In the genomic region with DNA sequence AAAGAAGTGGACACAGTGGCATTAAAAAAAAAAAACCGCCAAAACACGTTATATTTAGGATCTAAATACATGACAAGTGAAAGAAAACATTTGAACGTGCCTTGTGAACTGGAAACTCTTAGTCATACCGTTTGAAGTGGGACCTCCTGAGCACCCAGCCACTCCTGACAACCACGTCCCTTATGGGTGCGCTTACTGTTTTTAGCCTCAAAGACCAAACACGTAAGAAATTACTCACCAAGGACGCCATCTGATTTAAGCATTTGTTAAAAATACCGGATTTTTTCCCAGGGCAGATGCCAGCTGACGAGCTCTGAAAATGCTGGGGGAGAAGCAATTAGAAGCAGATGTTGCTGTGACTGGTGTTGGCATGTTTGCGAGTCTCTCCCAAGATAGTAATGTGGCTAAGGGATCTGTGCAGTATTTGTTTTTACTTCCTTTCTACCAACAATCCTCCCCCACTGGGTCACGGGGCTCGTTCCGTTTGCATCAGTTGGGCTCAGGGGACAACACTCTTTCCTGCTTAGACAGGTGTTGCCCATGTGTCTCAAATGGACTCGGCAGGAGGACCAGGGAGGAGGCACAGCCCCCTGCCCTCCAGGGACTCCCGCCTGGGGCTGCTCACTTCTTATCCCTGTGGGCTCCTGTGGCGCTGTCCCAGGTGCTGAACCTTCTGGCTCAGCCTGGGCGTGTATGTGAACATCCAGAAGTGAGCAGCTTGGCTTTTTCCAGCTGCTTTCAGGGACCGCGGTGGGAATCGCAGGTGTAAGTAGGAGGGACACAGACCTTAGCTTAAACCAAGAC, we compare ENCODE assay signal across 1 cellular context.
A peak's percentile ranks its signal among the peaks of the same experiment; 100 is the strongest.
TF ChIP-seq lines count a peak whose summit lies in the region.

No MANE protein-coding gene starts in this region.

TF ChIP-seq in HepG2, 621 proteins besides CTCF, POLR2A, EP300 and RAD21 (continued from another document and continues in another):
- no peak for TF ChIP-seq MXI1 (IDR thresholded peaks at IDR 0.05; ENCODE audit: borderline replicate concordance, low read depth, low read length)
- TF ChIP-seq TRIM24 (CRISPR knock-in tag; IDR thresholded peaks at IDR 0.05), result no peak
- TF ChIP-seq, protein P1, sequence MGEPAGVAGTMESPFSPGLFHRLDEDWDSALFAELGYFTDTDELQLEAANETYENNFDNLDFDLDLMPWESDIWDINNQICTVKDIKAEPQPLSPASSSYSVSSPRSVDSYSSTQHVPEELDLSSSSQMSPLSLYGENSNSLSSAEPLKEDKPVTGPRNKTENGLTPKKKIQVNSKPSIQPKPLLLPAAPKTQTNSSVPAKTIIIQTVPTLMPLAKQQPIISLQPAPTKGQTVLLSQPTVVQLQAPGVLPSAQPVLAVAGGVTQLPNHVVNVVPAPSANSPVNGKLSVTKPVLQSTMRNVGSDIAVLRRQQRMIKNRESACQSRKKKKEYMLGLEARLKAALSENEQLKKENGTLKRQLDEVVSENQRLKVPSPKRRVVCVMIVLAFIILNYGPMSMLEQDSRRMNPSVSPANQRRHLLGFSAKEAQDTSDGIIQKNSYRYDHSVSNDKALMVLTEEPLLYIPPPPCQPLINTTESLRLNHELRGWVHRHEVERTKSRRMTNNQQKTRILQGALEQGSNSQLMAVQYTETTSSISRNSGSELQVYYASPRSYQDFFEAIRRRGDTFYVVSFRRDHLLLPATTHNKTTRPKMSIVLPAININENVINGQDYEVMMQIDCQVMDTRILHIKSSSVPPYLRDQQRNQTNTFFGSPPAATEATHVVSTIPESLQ (CRISPR knock-in tag; conservative IDR thresholded peaks at IDR 0.05), result 0 out of 2 replicates have a peak, but pooled peaks have one; percentile 70
- TF ChIP-seq CHD4 (IDR thresholded peaks at IDR 0.05; ENCODE audit: borderline replicate concordance, low read length), result no peak
- no peak for TF ChIP-seq ZNF550 (CRISPR knock-in tag; IDR thresholded peaks at IDR 0.05; ENCODE audit: borderline replicate concordance)
- no peak for TF ChIP-seq PTBP1 (IDR thresholded peaks at IDR 0.05; ENCODE audit: low read depth, low read length, poor library complexity, severe bottlenecking)
- TF ChIP-seq, protein P2, sequence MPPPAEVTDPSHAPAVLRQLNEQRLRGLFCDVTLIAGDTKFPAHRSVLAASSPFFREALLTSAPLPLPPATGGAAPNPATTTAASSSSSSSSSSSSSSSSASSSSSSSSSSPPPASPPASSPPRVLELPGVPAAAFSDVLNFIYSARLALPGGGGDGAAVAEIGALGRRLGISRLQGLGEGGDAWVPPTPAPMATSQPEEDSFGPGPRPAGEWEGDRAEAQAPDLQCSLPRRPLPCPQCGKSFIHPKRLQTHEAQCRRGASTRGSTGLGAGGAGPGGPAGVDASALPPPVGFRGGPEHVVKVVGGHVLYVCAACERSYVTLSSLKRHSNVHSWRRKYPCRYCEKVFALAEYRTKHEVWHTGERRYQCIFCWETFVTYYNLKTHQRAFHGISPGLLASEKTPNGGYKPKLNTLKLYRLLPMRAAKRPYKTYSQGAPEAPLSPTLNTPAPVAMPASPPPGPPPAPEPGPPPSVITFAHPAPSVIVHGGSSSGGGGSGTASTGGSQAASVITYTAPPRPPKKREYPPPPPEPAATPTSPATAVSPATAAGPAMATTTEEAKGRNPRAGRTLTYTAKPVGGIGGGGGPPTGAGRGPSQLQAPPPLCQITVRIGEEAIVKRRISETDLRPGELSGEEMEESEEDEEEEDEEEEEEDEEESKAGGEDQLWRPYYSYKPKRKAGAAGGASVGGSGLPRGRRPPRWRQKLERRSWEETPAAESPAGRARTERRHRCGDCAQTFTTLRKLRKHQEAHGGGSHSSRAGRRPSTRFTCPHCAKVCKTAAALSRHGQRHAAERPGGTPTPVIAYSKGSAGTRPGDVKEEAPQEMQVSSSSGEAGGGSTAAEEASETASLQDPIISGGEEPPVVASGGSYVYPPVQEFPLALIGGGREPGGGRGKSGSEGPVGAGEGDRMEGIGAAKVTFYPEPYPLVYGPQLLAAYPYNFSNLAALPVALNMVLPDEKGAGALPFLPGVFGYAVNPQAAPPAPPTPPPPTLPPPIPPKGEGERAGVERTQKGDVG (CRISPR knock-in tag; IDR thresholded peaks at IDR 0.05; ENCODE audit: borderline replicate concordance), result no peak
- TF ChIP-seq, protein P3, sequence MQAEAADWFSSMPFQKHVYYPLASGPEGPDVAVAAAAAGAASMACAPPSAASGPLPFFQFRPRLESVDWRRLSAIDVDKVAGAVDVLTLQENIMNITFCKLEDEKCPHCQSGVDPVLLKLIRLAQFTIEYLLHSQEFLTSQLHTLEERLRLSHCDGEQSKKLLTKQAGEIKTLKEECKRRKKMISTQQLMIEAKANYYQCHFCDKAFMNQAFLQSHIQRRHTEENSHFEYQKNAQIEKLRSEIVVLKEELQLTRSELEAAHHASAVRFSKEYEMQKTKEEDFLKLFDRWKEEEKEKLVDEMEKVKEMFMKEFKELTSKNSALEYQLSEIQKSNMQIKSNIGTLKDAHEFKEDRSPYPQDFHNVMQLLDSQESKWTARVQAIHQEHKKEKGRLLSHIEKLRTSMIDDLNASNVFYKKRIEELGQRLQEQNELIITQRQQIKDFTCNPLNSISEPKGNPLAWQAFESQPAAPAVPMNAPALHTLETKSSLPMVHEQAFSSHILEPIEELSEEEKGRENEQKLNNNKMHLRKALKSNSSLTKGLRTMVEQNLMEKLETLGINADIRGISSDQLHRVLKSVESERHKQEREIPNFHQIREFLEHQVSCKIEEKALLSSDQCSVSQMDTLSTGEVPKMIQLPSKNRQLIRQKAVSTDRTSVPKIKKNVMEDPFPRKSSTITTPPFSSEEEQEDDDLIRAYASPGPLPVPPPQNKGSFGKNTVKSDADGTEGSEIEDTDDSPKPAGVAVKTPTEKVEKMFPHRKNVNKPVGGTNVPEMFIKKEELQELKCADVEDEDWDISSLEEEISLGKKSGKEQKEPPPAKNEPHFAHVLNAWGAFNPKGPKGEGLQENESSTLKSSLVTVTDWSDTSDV (CRISPR knock-in tag; IDR thresholded peaks at IDR 0.05), result no peak
- TF ChIP-seq, protein P4, sequence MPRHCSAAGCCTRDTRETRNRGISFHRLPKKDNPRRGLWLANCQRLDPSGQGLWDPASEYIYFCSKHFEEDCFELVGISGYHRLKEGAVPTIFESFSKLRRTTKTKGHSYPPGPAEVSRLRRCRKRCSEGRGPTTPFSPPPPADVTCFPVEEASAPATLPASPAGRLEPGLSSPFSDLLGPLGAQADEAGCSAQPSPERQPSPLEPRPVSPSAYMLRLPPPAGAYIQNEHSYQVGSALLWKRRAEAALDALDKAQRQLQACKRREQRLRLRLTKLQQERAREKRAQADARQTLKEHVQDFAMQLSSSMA (CRISPR knock-in tag; IDR thresholded peaks at IDR 0.05), result no peak
- no peak for TF ChIP-seq ZNF674 (CRISPR knock-in tag; IDR thresholded peaks at IDR 0.05; ENCODE audit: low read depth)
- TF ChIP-seq ZNF24 (IDR thresholded peaks at IDR 0.05), result no peak
- TF ChIP-seq ONECUT2 (CRISPR knock-in tag; IDR thresholded peaks at IDR 0.05), result 0 out of 2 replicates have a peak, but pooled peaks have one; percentile 34
- TF ChIP-seq SAFB2 (CRISPR knock-in tag; IDR thresholded peaks at IDR 0.05; ENCODE audit: borderline replicate concordance, low read depth), result no peak
- TF ChIP-seq, protein P5, sequence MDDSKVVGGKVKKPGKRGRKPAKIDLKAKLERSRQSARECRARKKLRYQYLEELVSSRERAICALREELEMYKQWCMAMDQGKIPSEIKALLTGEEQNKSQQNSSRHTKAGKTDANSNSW (CRISPR knock-in tag; IDR thresholded peaks at IDR 0.05; ENCODE audit: borderline replicate concordance), result no peak
- peak; percentile 63; the same call in 1 of the 2 replicates for TF ChIP-seq KDM2A (CRISPR knock-in tag; IDR thresholded peaks at IDR 0.05; ENCODE audit: borderline replicate concordance, low read depth)
- TF ChIP-seq, protein P6, sequence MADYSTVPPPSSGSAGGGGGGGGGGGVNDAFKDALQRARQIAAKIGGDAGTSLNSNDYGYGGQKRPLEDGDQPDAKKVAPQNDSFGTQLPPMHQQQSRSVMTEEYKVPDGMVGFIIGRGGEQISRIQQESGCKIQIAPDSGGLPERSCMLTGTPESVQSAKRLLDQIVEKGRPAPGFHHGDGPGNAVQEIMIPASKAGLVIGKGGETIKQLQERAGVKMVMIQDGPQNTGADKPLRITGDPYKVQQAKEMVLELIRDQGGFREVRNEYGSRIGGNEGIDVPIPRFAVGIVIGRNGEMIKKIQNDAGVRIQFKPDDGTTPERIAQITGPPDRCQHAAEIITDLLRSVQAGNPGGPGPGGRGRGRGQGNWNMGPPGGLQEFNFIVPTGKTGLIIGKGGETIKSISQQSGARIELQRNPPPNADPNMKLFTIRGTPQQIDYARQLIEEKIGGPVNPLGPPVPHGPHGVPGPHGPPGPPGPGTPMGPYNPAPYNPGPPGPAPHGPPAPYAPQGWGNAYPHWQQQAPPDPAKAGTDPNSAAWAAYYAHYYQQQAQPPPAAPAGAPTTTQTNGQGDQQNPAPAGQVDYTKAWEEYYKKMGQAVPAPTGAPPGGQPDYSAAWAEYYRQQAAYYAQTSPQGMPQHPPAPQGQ (CRISPR knock-in tag; IDR thresholded peaks at IDR 0.05; ENCODE audit: borderline replicate concordance), result no peak
- peak; percentile 66; the same call in 1 of the 2 replicates for TF ChIP-seq IRF2 (CRISPR knock-in tag; IDR thresholded peaks at IDR 0.05)
- TF ChIP-seq, protein P7, sequence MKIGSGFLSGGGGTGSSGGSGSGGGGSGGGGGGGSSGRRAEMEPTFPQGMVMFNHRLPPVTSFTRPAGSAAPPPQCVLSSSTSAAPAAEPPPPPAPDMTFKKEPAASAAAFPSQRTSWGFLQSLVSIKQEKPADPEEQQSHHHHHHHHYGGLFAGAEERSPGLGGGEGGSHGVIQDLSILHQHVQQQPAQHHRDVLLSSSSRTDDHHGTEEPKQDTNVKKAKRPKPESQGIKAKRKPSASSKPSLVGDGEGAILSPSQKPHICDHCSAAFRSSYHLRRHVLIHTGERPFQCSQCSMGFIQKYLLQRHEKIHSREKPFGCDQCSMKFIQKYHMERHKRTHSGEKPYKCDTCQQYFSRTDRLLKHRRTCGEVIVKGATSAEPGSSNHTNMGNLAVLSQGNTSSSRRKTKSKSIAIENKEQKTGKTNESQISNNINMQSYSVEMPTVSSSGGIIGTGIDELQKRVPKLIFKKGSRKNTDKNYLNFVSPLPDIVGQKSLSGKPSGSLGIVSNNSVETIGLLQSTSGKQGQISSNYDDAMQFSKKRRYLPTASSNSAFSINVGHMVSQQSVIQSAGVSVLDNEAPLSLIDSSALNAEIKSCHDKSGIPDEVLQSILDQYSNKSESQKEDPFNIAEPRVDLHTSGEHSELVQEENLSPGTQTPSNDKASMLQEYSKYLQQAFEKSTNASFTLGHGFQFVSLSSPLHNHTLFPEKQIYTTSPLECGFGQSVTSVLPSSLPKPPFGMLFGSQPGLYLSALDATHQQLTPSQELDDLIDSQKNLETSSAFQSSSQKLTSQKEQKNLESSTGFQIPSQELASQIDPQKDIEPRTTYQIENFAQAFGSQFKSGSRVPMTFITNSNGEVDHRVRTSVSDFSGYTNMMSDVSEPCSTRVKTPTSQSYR (CRISPR knock-in tag; IDR thresholded peaks at IDR 0.05; ENCODE audit: borderline replicate concordance), result no peak
- TF ChIP-seq, protein P8, sequence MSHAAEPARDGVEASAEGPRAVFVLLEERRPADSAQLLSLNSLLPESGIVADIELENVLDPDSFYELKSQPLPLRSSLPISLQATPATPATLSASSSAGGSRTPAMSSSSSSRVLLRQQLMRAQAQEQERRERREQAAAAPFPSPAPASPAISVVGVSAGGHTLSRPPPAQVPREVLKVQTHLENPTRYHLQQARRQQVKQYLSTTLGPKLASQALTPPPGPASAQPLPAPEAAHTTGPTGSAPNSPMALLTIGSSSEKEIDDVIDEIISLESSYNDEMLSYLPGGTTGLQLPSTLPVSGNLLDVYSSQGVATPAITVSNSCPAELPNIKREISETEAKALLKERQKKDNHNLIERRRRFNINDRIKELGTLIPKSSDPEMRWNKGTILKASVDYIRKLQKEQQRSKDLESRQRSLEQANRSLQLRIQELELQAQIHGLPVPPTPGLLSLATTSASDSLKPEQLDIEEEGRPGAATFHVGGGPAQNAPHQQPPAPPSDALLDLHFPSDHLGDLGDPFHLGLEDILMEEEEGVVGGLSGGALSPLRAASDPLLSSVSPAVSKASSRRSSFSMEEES (CRISPR knock-in tag; IDR thresholded peaks at IDR 0.05), result peak; percentile 79; the same call in 1 of the 2 replicates
- TF ChIP-seq, protein P9, sequence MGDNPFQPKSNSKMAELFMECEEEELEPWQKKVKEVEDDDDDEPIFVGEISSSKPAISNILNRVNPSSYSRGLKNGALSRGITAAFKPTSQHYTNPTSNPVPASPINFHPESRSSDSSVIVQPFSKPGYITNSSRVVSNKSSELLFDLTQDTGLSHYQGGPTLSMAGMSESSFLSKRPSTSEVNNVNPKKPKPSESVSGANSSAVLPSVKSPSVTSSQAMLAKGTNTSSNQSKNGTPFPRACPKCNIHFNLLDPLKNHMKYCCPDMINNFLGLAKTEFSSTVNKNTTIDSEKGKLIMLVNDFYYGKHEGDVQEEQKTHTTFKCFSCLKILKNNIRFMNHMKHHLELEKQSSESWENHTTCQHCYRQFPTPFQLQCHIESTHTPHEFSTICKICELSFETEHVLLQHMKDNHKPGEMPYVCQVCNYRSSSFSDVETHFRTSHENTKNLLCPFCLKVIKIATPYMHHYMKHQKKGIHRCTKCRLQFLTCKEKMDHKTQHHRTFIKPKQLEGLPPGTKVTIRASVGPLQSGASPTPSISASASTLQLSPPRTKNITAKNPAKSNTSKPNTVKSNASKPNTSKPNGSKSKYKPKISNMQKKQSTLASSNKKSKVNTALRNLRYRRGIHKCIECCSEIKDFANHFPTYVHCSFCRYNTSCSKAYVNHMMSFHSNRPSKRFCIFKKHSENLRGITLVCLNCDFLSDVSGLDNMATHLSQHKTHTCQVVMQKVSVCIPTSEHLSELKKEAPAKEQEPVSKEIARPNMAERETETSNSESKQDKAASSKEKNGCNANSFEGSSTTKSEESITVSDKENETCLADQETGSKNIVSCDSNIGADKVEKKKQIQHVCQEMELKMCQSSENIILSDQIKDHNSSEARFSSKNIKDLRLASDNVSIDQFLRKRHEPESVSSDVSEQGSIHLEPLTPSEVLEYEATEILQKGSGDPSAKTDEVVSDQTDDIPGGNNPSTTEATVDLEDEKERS (CRISPR knock-in tag; IDR thresholded peaks at IDR 0.05), result no peak
- TF ChIP-seq, protein P10, sequence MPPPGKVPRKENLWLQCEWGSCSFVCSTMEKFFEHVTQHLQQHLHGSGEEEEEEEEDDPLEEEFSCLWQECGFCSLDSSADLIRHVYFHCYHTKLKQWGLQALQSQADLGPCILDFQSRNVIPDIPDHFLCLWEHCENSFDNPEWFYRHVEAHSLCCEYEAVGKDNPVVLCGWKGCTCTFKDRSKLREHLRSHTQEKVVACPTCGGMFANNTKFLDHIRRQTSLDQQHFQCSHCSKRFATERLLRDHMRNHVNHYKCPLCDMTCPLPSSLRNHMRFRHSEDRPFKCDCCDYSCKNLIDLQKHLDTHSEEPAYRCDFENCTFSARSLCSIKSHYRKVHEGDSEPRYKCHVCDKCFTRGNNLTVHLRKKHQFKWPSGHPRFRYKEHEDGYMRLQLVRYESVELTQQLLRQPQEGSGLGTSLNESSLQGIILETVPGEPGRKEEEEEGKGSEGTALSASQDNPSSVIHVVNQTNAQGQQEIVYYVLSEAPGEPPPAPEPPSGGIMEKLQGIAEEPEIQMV (CRISPR knock-in tag; IDR thresholded peaks at IDR 0.05; ENCODE audit: low read depth), result no peak
